20 cellular contexts compared by ENCODE assay signal in genomic region chr18:73563345-73563744, GRCh38.
DNase-seq lines count a peak whose midpoint lies in the region; ATAC-seq, FAIRE-seq and TF ChIP-seq lines count a peak whose summit lies in the region.
"Had no signal": no experiment of that assay in that cellular context is flagged by ENCODE, and none has a peak within 500 bp of the region (broad histone marks: within the 10 kb centered on the region; RNA-seq: fewer than 3 reads in every experiment).

No MANE protein-coding gene starts in this region.

- no peaks in the 10 kb centered on the region for H3K79me1 ChIP-seq in mesendoderm (ENCODE audit: low read length)

- H3K9me3 ChIP-seq in kidney (ENCODE audit: control insufficient read depth in 1 of 2, low read length in 2 of 2) = no peaks in the 10 kb centered on the region
- H3K9me3 ChIP-seq in aorta (ENCODE audit: control insufficient read depth, low read length) = no peaks in the 10 kb centered on the region
- H3K9me3 ChIP-seq: psoas muscle, suprapubic skin had no signal

- no peak overlapping the region for H3K4ac ChIP-seq in mesendoderm (ENCODE audit: low read depth, low read length)

- FAIRE-seq in kidney (lab: Jason Lieb, UNC) = no peak
- FAIRE-seq: A204.1, endometrium, RCC 7860 had no signal

- H3K23ac ChIP-seq in mesendoderm (ENCODE audit: low read length) = no peak overlapping the region

- H3K27me3 ChIP-seq in brain microvascular endothelial cell (replicated peaks) (no peaks in the 10 kb centered on the region), mesendoderm (ENCODE audit: insufficient read depth, low read length, poor library complexity) (no peaks in the 10 kb centered on the region), aorta (ENCODE audit: control insufficient read depth in 1 of 2, insufficient read depth in 2 of 2, low read length in 1 of 2) (no peaks in the 10 kb centered on the region)
- H3K27me3 ChIP-seq: suprapubic skin had no signal

- H4K5ac ChIP-seq in mesendoderm (ENCODE audit: low read length) = no peak overlapping the region

- H3K79me2 ChIP-seq in mesendoderm (ENCODE audit: control insufficient read depth, insufficient read depth, low read length) = no peaks in the 10 kb centered on the region

- no peak for TF ChIP-seq CTCF in brain microvascular endothelial cell (IDR thresholded peaks at IDR 0.05; ENCODE audit: low read depth, low read length, missing control alignments)
- no peak for TF ChIP-seq CTCF in foreskin fibroblast (IDR thresholded peaks at IDR 0.05; ENCODE audit: low read depth, low read length)
- TF ChIP-seq CTCF in kidney (IDR thresholded peaks at IDR 0.05; ENCODE audit: borderline replicate concordance, extremely low read depth, insufficient read depth) = no peak

- H3K56ac ChIP-seq in mesendoderm (ENCODE audit: low read length) = no peak overlapping the region

- DNase-seq in A172 (ENCODE audit: low spot score) (peak; percentile 0), H4 (ENCODE audit: low spot score) (peak; percentile 2), brain microvascular endothelial cell (peak; percentile 2), foreskin fibroblast (peak; percentile 85 to 88), HK-2 (ENCODE audit: unreplicated experiment) (no peak), mesendoderm (no peak), kidney (no peak), aorta (no peak)
- DNase-seq: activated CD4-positive, CD25-positive, alpha-beta regulatory T cell treated with anti-CD3 and anti-CD28 coated beads, Interleukin-2, amount 50 U/mL, for 72 hours; activated naive CD4-positive, alpha-beta T cell treated with anti-CD3 and anti-CD28 coated beads, Interleukin-2, amount 10 ng/mL, durations not matched to agents 7 days and 5 days; central memory CD4-positive, alpha-beta T cell; naive thymus-derived CD4-positive, alpha-beta T cell; NCI-H187; NCI-H526 treated with DMSO at 0.1 percent for 48 hours; psoas muscle; T-helper 1 cell had no signal

- in situ Hi-C loops in brain microvascular endothelial cell (cut with HindIII; ENCODE audit: low pct_ligation_motif_present, low sequenced_read_pairs) = no loop called here

- H4K8ac ChIP-seq in mesendoderm (ENCODE audit: low read depth, low read length) = no peak overlapping the region

- H3K4me1 ChIP-seq in mesendoderm (ENCODE audit: control insufficient read depth, low read depth, low read length) = no peaks in the 10 kb centered on the region
- no peaks in the 10 kb centered on the region for H3K4me1 ChIP-seq in kidney (ENCODE audit: control insufficient read depth in 1 of 2, insufficient read depth in 1 of 2, low read depth in 1 of 2, low read length in 2 of 2)
- no peaks in the 10 kb centered on the region for H3K4me1 ChIP-seq in aorta (ENCODE audit: control insufficient read depth in 1 of 2, insufficient read depth in 2 of 2, low read length in 2 of 2)
- H3K4me1 ChIP-seq: psoas muscle, suprapubic skin had no signal

- H2BK5ac ChIP-seq in mesendoderm (ENCODE audit: low read length) = no peak overlapping the region

- no peak overlapping the region for H3K4me2 ChIP-seq in mesendoderm (ENCODE audit: low read length)

- no CpG with 5 or more reads among the region's 4 CpGs for WGBS in mesendoderm (ENCODE audit: extremely low coverage, insufficient coverage, low lambda C conversion rate)
- WGBS in aorta, 2 donors = 69 to 71% methylated on average over 4 of the region's 4 CpGs

- H2BK15ac ChIP-seq in mesendoderm (replicated peaks; ENCODE audit: low read depth) = no peak overlapping the region

- no peak for ATAC-seq in aorta (ENCODE audit: low FRiP score)
- ATAC-seq: naive thymus-derived CD4-positive, alpha-beta T cell; psoas muscle had no signal

- H3K27ac ChIP-seq in brain microvascular endothelial cell (peak overlapping the region; percentile 56), mesendoderm (ENCODE audit: low read depth, low read length) (no peak overlapping the region), kidney (ENCODE audit: low read depth in 2 of 2, low read length in 2 of 2) (no peak overlapping the region), aorta (ENCODE audit: low read depth in 1 of 2, low read length in 2 of 2) (no peak overlapping the region)
- H3K27ac ChIP-seq: psoas muscle, suprapubic skin had no signal

- intact Hi-C loops in kidney (cut with DNase I) = no loop called here
- intact Hi-C loops in aorta (cut with DNase I) = no loop called here

- H3K18ac ChIP-seq in mesendoderm (ENCODE audit: low read length) = no peak overlapping the region

- H3K9ac ChIP-seq in mesendoderm (ENCODE audit: low read length) = no peak overlapping the region
- no peak overlapping the region for H3K9ac ChIP-seq in kidney (ENCODE audit: low read length in 2 of 2)

- no peak overlapping the region for H2AK5ac ChIP-seq in mesendoderm (ENCODE audit: low read length)

- no peaks in the 10 kb centered on the region for H3K36me3 ChIP-seq in brain microvascular endothelial cell (replicated peaks)
- no peaks in the 10 kb centered on the region for H3K36me3 ChIP-seq in mesendoderm (ENCODE audit: control insufficient read depth, insufficient read depth, low read length)
- H3K36me3 ChIP-seq in kidney (ENCODE audit: control insufficient read depth in 1 of 2, insufficient read depth in 2 of 2, low read length in 2 of 2) = no peaks in the 10 kb centered on the region
- H3K36me3 ChIP-seq in aorta (ENCODE audit: control insufficient read depth in 1 of 2, insufficient read depth in 2 of 2, low read length in 1 of 2) = no peaks in the 10 kb centered on the region
- H3K36me3 ChIP-seq: suprapubic skin had no signal

- H2BK120ac ChIP-seq in mesendoderm (ENCODE audit: low read depth, low read length) = no peak overlapping the region

- H3K4me3 ChIP-seq in brain microvascular endothelial cell (ENCODE audit: low read depth, low read length) = no peak overlapping the region
- no peak overlapping the region for H3K4me3 ChIP-seq in foreskin fibroblast (ENCODE audit: low read depth in 1 of 2, low read length in 2 of 2)
- H3K4me3 ChIP-seq in mesendoderm (ENCODE audit: low read length) = no peak overlapping the region
- H3K4me3 ChIP-seq in kidney (ENCODE audit: low read length in 2 of 2) = no peak overlapping the region
- no peak overlapping the region for H3K4me3 ChIP-seq in aorta (ENCODE audit: low read length in 2 of 2)
- H3K4me3 ChIP-seq: psoas muscle, suprapubic skin had no signal

Comparison
In these comparisons a context has a peak if more than half of its experiments do, and no peak if none do; other contexts are left out.
1. DNase-seq: peak in A172 (single experiment), H4 (single experiment), brain microvascular endothelial cell (single experiment) and foreskin fibroblast (2 of 2); none in HK-2 (single experiment), mesendoderm (single experiment), kidney (single experiment) and aorta (0 of 2).